8 cellular contexts compared by ENCODE assay signal in the genomic region with DNA sequence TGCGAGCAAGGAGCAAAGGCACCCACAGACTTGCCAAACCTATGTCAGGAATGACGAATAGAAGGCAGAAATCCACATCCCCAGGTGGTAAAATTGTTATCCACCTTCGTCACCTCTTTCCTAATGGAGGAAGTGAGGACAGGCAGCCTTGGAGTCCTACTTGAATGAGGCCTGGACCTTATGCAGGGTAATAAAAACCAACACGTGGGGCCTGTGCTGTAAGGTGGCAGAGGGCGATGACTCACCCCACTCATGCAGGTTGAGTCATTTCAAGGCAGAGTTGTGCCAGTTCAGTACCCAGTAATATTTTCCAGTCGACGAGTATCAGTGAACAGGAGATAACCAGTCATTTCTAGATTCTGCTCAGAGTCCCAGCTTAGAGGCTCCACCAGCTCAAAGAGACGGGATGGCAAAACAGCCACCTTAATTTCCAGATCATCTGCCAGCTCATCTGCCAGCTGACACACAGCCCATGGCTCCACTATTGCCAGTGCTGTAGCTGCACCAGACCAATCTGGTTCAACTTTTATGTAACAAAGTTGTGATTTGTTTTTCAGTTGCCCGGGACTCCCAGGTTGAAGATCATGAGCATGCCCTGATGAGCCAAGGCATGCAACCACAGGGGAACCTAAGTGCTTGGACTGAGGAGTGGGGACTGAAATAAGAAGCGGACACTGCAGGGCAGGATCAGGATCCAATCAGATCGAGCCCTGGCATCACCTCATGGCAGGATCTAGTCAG.
A peak's percentile ranks its signal among the peaks of the same experiment; 100 is the strongest.
DNase-seq lines count a peak whose midpoint lies in the region; ATAC-seq and TF ChIP-seq lines count a peak whose summit lies in the region.

No MANE protein-coding gene starts in this region.

- no peak overlapping the region for H3K4me3 Mint-ChIP-seq in activated CD4-positive, alpha-beta T cell treated with anti-CD3 and anti-CD28 coated beads, Interleukin-2, amount 10 ng/mL, durations not matched to agents 7 days and 5 days
- H3K4me3 Mint-ChIP-seq in effector memory CD8-positive, alpha-beta T cell, result peak overlapping the region; percentile 27 to 50

- peak overlapping the region; percentile 85 for H3K27ac Mint-ChIP-seq in activated CD4-positive, alpha-beta T cell treated with anti-CD3 and anti-CD28 coated beads, Interleukin-2, amount 10 ng/mL, durations not matched to agents 7 days and 5 days
- H3K27ac Mint-ChIP-seq in effector memory CD8-positive, alpha-beta T cell, result peak overlapping the region; percentile 59 to 94

- H3K9me3 Mint-ChIP-seq in activated CD4-positive, alpha-beta T cell treated with anti-CD3 and anti-CD28 coated beads, Interleukin-2, amount 10 ng/mL, durations not matched to agents 7 days and 5 days, result no peaks in the 10 kb centered on the region
- H3K9me3 Mint-ChIP-seq in effector memory CD8-positive, alpha-beta T cell, result no peaks in the 10 kb centered on the region

- peaks cover 4% of the 10 kb centered on the region for H3K36me3 Mint-ChIP-seq in activated CD4-positive, alpha-beta T cell treated with anti-CD3 and anti-CD28 coated beads, Interleukin-2, amount 10 ng/mL, durations not matched to agents 7 days and 5 days (ENCODE audit: low read depth)
- peaks cover 10% of the 10 kb centered on the region for H3K36me3 Mint-ChIP-seq in effector memory CD8-positive, alpha-beta T cell (ENCODE audit: insufficient read depth)

- no peaks in the 10 kb centered on the region for H3K27me3 Mint-ChIP-seq in activated CD4-positive, alpha-beta T cell treated with anti-CD3 and anti-CD28 coated beads, Interleukin-2, amount 10 ng/mL, durations not matched to agents 7 days and 5 days
- H3K27me3 Mint-ChIP-seq in effector memory CD8-positive, alpha-beta T cell, result no peaks in the 10 kb centered on the region

- no peak overlapping the region for H3K4me3 ChIP-seq in retinal pigment epithelial cell (ENCODE audit: low read length)

- CTCF ChIA-PET in activated CD4-positive, alpha-beta T cell treated with anti-CD3 and anti-CD28 coated beads, Interleukin-2, amount 10 ng/mL, durations not matched to agents 7 days and 5 days (lab: Charles Lee), result interaction anchor here (0.8 to 2.0 kb wide), 13 partner anchors 9 to 1018 kb away, joined by 3 to 13 read pairs (median 4); no protein-coding TSS in a partner anchor

- peak; percentile 69 for DNase-seq in activated CD4-positive, alpha-beta T cell treated with anti-CD3 and anti-CD28 coated beads, Interleukin-2, amount 10 ng/mL, durations not matched to agents 7 days and 5 days
- DNase-seq in effector memory CD8-positive, alpha-beta T cell, result peak; percentile 44 to 50 (median 48)
- peak; percentile 92 for DNase-seq in retinal pigment epithelial cell (ENCODE audit: low read depth)
- no peak for DNase-seq in COR-L47 (lab: John Stamatoyannopoulos, UW)
- DNase-seq in NCI-H1436 treated with DMSO at 0.1 percent for 48 hours (lab: John Stamatoyannopoulos, UW), result no peak
- no peak for DNase-seq in superior temporal gyrus (ENCODE audit: extremely low spot score)

- peaks cover 77% of the 10 kb centered on the region for H3K4me1 Mint-ChIP-seq in activated CD4-positive, alpha-beta T cell treated with anti-CD3 and anti-CD28 coated beads, Interleukin-2, amount 10 ng/mL, durations not matched to agents 7 days and 5 days
- peaks cover 48 to 60% of the 10 kb centered on the region in 2 donors for H3K4me1 Mint-ChIP-seq in effector memory CD8-positive, alpha-beta T cell (ENCODE audit: low read depth in 2 of 2)

- POLR2A ChIA-PET in activated CD4-positive, alpha-beta T cell treated with anti-CD3 and anti-CD28 coated beads, Interleukin-2, amount 10 ng/mL, durations not matched to agents 7 days and 5 days (lab: Charles Lee), result interaction anchor here (0.8 kb wide), 1 partner anchor 20 kb away, joined by 3 read pairs; no protein-coding TSS in a partner anchor

- TF ChIP-seq CTCF in retinal pigment epithelial cell (conservative IDR thresholded peaks at IDR 0.05; ENCODE audit: low read depth, low read length), result no peak

- ATAC-seq in GM18907 (IDR thresholded peaks at IDR 0.05; ENCODE audit: unreplicated experiment), result peak; percentile 87
- ATAC-seq in HG03442 (IDR thresholded peaks at IDR 0.05; ENCODE audit: unreplicated experiment), result peak; percentile 74
- ATAC-seq in effector memory CD8-positive, alpha-beta T cell (replicated peaks), result peak; percentile 75

Comparison
In these comparisons a context has a peak if more than half of its experiments do, and no peak if none do; other contexts are left out.
1. DNase-seq: peak in activated CD4-positive, alpha-beta T cell treated with anti-CD3 and anti-CD28 coated beads, Interleukin-2, amount 10 ng/mL, durations not matched to agents 7 days and 5 days (single experiment), effector memory CD8-positive, alpha-beta T cell (3 of 3) and retinal pigment epithelial cell (single experiment); none in COR-L47 (single experiment), NCI-H1436 treated with DMSO at 0.1 percent for 48 hours (single experiment) and superior temporal gyrus (single experiment).
2. Peak in every context shown above with its lines, with median percentiles within 50 percentile points of each other: ATAC-seq.